In genomic region chr5:136202800-136203199, GRCh38 we compare ENCODE assay signal across 22 cellular contexts. TPM values are rescaled to one million over a fixed set of nuclear protein-coding genes. Genes with fewer than 3 reads are reported as not detected.
DNase-seq lines count a peak whose midpoint lies in the region; ATAC-seq and TF ChIP-seq lines count a peak whose summit lies in the region.
"Had no signal": no experiment of that assay in that cellular context is flagged by ENCODE, and none has a peak within 500 bp of the region (broad histone marks: within the 10 kb centered on the region; RNA-seq: fewer than 3 reads in every experiment).

No MANE protein-coding gene starts in this region.

- H3K27me3 Mint-ChIP-seq in endothelial cell (ENCODE audit: unreplicated experiment) (peaks cover 10% of the 10 kb centered on the region), mesothelial cell of epicardium (ENCODE audit: low read depth) (peaks cover 4% of the 10 kb centered on the region), immature natural killer cell (ENCODE audit: low read depth in 3 of 3) (peaks cover 2 to 10% (median 6%) of the 10 kb centered on the region in 3 donors)

- DNase-seq in cardiac muscle cell (ENCODE audit: low read depth in 1 of 2, low spot score in 1 of 2), result peak; percentile 21 to 28
- no peak for DNase-seq in left cardiac atrium
- DNase-seq in endothelial cell (ENCODE audit: low spot score), result no peak
- DNase-seq in mesothelial cell of epicardium (ENCODE audit: low spot score in 2 of 2, unreplicated experiment in 2 of 2), result peak in 1 of 2 experiments; percentile 43
- DNase-seq in upper lobe of right lung, result peak; percentile 40
- DNase-seq in immature natural killer cell, result no peak
- DNase-seq: activated CD4-positive, alpha-beta T cell treated with anti-CD3 and anti-CD28 coated beads, Interleukin-2, amount 10 ng/mL, durations not matched to agents 7 days and 5 days; activated naive CD4-positive, alpha-beta T cell treated with anti-CD3 and anti-CD28 coated beads, Interleukin-2, amount 10 ng/mL, durations not matched to agents 7 days and 5 days; activated T-cell treated with anti-CD3 and anti-CD28 coated beads, Interleukin-2, amount 50 U/mL, for 1 hour; naive thymus-derived CD8-positive, alpha-beta T cell; NCI-H187 treated with DMSO at 0.1 percent for 48 hours; NCI-H446 treated with DMSO at 0.1 percent for 48 hours; right cardiac atrium had no signal

- H3K36me3 ChIP-seq in cardiac muscle cell (no peaks in the 10 kb centered on the region), upper lobe of right lung (no peaks in the 10 kb centered on the region)
- H3K36me3 ChIP-seq: upper lobe of left lung had no signal

- H3K36me3 Mint-ChIP-seq in endothelial cell (ENCODE audit: low read depth, unreplicated experiment) (peaks cover 4% of the 10 kb centered on the region), mesothelial cell of epicardium (peaks cover 2% of the 10 kb centered on the region), immature natural killer cell (no peaks in the 10 kb centered on the region)
- H3K36me3 Mint-ChIP-seq: activated naive CD4-positive, alpha-beta T cell treated with anti-CD3 and anti-CD28 coated beads, Interleukin-2, amount 10 ng/mL, durations not matched to agents 7 days and 5 days; naive thymus-derived CD8-positive, alpha-beta T cell had no signal

- H3K4me1 ChIP-seq in cardiac muscle cell (ENCODE audit: low read depth), result peaks cover 10% of the 10 kb centered on the region
- no peaks in the 10 kb centered on the region for H3K4me1 ChIP-seq in upper lobe of right lung
- H3K4me1 ChIP-seq: upper lobe of left lung had no signal

- H3K4me1 Mint-ChIP-seq in endothelial cell (ENCODE audit: unreplicated experiment) (peaks cover 11% of the 10 kb centered on the region), mesothelial cell of epicardium (peaks cover 15% of the 10 kb centered on the region), immature natural killer cell (no peaks in the 10 kb centered on the region)
- H3K4me1 Mint-ChIP-seq: activated CD4-positive, alpha-beta T cell treated with anti-CD3 and anti-CD28 coated beads, Interleukin-2, amount 10 ng/mL, durations not matched to agents 7 days and 5 days; activated naive CD4-positive, alpha-beta T cell treated with anti-CD3 and anti-CD28 coated beads, Interleukin-2, amount 10 ng/mL, durations not matched to agents 7 days and 5 days had no signal

- H3K27ac Mint-ChIP-seq in endothelial cell (ENCODE audit: unreplicated experiment) (peak overlapping the region; percentile 84), mesothelial cell of epicardium (peak overlapping the region; percentile 67), immature natural killer cell (no peak overlapping the region)
- H3K27ac Mint-ChIP-seq: activated CD4-positive, alpha-beta T cell treated with anti-CD3 and anti-CD28 coated beads, Interleukin-2, amount 10 ng/mL, durations not matched to agents 7 days and 5 days; activated naive CD4-positive, alpha-beta T cell treated with anti-CD3 and anti-CD28 coated beads, Interleukin-2, amount 10 ng/mL, durations not matched to agents 7 days and 5 days; stimulated activated naive CD8-positive, alpha-beta T cell treated with anti-CD3 and anti-CD28 coated beads, Interleukin-15, Interleukin-2, amounts not matched to agents 100 ng/mL and 50 ng/mL, for 24 hours had no signal

- H3K4me3 ChIP-seq in cardiac muscle cell, result no peak overlapping the region
- no peak overlapping the region for H3K4me3 ChIP-seq in upper lobe of right lung
- H3K4me3 ChIP-seq: lung, upper lobe of left lung had no signal

- H3K9me3 Mint-ChIP-seq in endothelial cell (ENCODE audit: unreplicated experiment) (no peaks in the 10 kb centered on the region), mesothelial cell of epicardium (peaks cover 6% of the 10 kb centered on the region), immature natural killer cell (no peaks in the 10 kb centered on the region)
- H3K9me3 Mint-ChIP-seq: activated CD4-positive, alpha-beta T cell treated with anti-CD3 and anti-CD28 coated beads, Interleukin-2, amount 10 ng/mL, durations not matched to agents 7 days and 5 days; activated naive CD4-positive, alpha-beta T cell treated with anti-CD3 and anti-CD28 coated beads, Interleukin-2, amount 10 ng/mL, durations not matched to agents 7 days and 5 days; naive thymus-derived CD8-positive, alpha-beta T cell; stimulated activated naive CD8-positive, alpha-beta T cell treated with anti-CD3 and anti-CD28 coated beads, Interleukin-15, Interleukin-2, amounts not matched to agents 100 ng/mL and 50 ng/mL, for 24 hours had no signal

- H3K27me3 ChIP-seq in cardiac muscle cell (peaks cover 8% of the 10 kb centered on the region), upper lobe of right lung (no peaks in the 10 kb centered on the region)
- H3K27me3 ChIP-seq: upper lobe of left lung had no signal

- H3K27ac ChIP-seq in cardiac muscle cell (no peak overlapping the region), upper lobe of right lung (no peak overlapping the region)
- H3K27ac ChIP-seq: C4-2B, epithelial cell of prostate, upper lobe of left lung had no signal

- intact Hi-C loops in left cardiac atrium (cut with DNase I), result no loop called here
- intact Hi-C loops in upper lobe of right lung (cut with DNase I), result no loop called here

- H3K4me3 Mint-ChIP-seq in endothelial cell (ENCODE audit: unreplicated experiment) (peak overlapping the region; percentile 60), mesothelial cell of epicardium (peak overlapping the region; percentile 62), immature natural killer cell (no peak overlapping the region)
- H3K4me3 Mint-ChIP-seq: activated CD4-positive, alpha-beta T cell treated with anti-CD3 and anti-CD28 coated beads, Interleukin-2, amount 10 ng/mL, durations not matched to agents 7 days and 5 days; activated naive CD4-positive, alpha-beta T cell treated with anti-CD3 and anti-CD28 coated beads, Interleukin-2, amount 10 ng/mL, durations not matched to agents 7 days and 5 days; stimulated activated naive CD8-positive, alpha-beta T cell treated with anti-CD3 and anti-CD28 coated beads, Interleukin-15, Interleukin-2, amounts not matched to agents 100 ng/mL and 50 ng/mL, for 24 hours had no signal

- ATAC-seq in left cardiac atrium (no peak), upper lobe of right lung (no peak), GM21390 (IDR thresholded peaks at IDR 0.05; ENCODE audit: unreplicated experiment) (no peak), HG03520 (IDR thresholded peaks at IDR 0.05; ENCODE audit: unreplicated experiment) (no peak)
- ATAC-seq: HepG2; naive thymus-derived CD8-positive, alpha-beta T cell; right cardiac atrium had no signal

- no peaks in the 10 kb centered on the region for H3K9me3 ChIP-seq in cardiac muscle cell (ENCODE audit: low read depth)
- H3K9me3 ChIP-seq in upper lobe of right lung, result no peaks in the 10 kb centered on the region

- TF ChIP-seq CTCF in cardiac muscle cell (IDR thresholded peaks at IDR 0.05; ENCODE audit: low read depth, low read length) (no peak), endothelial cell (IDR thresholded peaks at IDR 0.05; ENCODE audit: unreplicated experiment) (no peak), mesothelial cell of epicardium (IDR thresholded peaks at IDR 0.05; ENCODE audit: unreplicated experiment) (no peak), upper lobe of right lung (IDR thresholded peaks at IDR 0.05) (no peak)

RNA-seq across cellular contexts. Expression of gene SMIM32, which starts 9.8 kb away (rescaled TPM):
- total RNA-seq in cardiac muscle cell (0.36 and 0.81 TPM in 2 replicates), left cardiac atrium (not detected), endothelial cell (ENCODE audit: unreplicated experiment) (not detected), mesothelial cell of epicardium (0.22 to 0.32 TPM (median 0.31 TPM) in 3 replicates), upper lobe of right lung (not detected)
- polyA plus RNA-seq in cardiac muscle cell (0.30 TPM in 1 of 2 replicates, not detected in the other), immature natural killer cell (not detected)
- total RNA-seq: activated CD4-positive, alpha-beta T cell treated with anti-CD3 and anti-CD28 coated beads, Interleukin-2, amount 10 ng/mL, durations not matched to agents 7 days and 5 days; MCF 10A; naive thymus-derived CD8-positive, alpha-beta T cell; right cardiac atrium; upper lobe of left lung had no signal
- polyA plus RNA-seq: lung; naive thymus-derived CD8-positive, alpha-beta T cell; right cardiac atrium had no signal

Comparison
In these comparisons a context has a peak if more than half of its experiments do, and no peak if none do; other contexts are left out.
1. DNase-seq: peak in cardiac muscle cell (2 of 2) and upper lobe of right lung (single experiment); none in left cardiac atrium (single experiment), endothelial cell (single experiment) and immature natural killer cell (0 of 3).
2. H3K27ac Mint-ChIP-seq: peak in endothelial cell (single experiment) and mesothelial cell of epicardium (single experiment); none in immature natural killer cell (0 of 6).
3. H3K4me3 Mint-ChIP-seq: peak in endothelial cell (single experiment) and mesothelial cell of epicardium (single experiment); none in immature natural killer cell (0 of 5).